ENCODE assay signal across 1 cellular context in the genomic region with DNA sequence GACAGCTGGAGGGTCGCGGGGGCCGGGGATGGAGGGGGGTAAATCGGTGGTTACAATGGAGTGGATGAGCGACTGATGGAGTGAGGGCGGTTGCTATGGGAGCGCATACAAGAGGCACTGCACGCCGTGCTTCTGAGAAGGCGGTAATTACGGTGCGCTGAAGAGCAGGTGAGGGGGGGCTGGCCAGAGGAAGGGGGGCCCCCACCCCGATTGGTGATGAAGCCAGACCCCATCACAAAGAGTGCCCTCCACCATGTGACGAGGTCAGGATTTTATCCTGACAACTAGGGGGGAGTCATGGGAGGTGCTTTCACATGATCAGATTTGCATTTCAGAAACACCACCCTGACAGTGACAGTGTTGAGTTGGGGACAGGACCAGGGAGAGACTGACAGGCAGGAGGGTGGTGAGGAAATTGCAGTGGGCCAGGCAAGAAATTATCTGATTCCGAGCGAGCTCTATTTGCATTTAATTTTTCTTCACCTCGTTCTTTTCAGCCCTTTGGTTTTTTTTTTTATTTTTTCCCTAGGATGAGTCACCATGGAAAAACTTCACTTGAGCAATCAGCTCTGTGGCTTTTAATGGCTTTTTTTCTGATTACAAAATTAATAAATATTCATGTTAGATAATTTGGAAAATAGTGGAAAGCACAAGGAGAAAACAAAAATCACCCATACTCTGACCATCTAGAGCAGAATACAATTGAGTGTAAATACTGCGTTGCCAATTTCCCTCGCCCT.
TF ChIP-seq lines count a peak whose summit lies in the region.

No MANE protein-coding gene starts in this region.

TF ChIP-seq in WTC11, 78 proteins besides CTCF, POLR2A, EP300 and RAD21 (continued from another document):
- TF ChIP-seq, protein P1, sequence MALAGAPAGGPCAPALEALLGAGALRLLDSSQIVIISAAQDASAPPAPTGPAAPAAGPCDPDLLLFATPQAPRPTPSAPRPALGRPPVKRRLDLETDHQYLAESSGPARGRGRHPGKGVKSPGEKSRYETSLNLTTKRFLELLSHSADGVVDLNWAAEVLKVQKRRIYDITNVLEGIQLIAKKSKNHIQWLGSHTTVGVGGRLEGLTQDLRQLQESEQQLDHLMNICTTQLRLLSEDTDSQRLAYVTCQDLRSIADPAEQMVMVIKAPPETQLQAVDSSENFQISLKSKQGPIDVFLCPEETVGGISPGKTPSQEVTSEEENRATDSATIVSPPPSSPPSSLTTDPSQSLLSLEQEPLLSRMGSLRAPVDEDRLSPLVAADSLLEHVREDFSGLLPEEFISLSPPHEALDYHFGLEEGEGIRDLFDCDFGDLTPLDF (CRISPR knock-in tag; IDR thresholded peaks at IDR 0.05), result no peak
